Comparison of ENCODE assay signal across 16 cellular contexts in the genomic region with DNA sequence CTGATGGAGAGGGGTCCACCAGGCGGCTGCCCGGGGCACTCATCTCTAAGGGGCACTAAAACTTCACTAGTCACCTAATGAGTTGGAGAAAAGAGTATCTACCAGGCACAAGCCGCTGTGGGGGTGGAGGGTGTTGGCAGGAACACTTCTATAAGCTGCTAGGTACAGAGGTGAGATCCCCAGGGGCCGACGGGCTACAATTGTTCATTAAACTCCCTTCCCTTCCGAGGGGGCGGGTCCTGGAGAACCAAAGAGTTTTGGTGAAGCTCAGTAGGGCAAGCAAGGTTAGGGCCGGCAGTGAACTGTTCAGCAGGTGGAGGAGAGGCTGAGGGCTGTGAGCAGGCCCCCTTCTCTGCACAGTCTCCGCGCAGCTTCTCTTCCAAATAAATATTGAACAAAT.
"Had no signal": no experiment of that assay in that cellular context is flagged by ENCODE, and none has a peak within 500 bp of the region (broad histone marks: within the 10 kb centered on the region; RNA-seq: fewer than 3 reads in every experiment).

No MANE protein-coding gene starts in this region.

- H3K4me1 ChIP-seq: SJSA1 had no signal

- H3K36me3 ChIP-seq: SJSA1 had no signal

- H3K9me3 ChIP-seq: SJSA1 had no signal

- ATAC-seq: K562 had no signal

- H3K4me3 Mint-ChIP-seq: IgD-negative memory B cell had no signal

- FAIRE-seq: HTR-8/SVneo, K562, RCC 7860 had no signal

- H3K9ac ChIP-seq: KMS-11 had no signal

- H3K4me2 ChIP-seq: KMS-11 had no signal

- H3K4me3 ChIP-seq: K562, SJSA1, SK-N-MC had no signal

- H3K27ac ChIP-seq: HL-60, KMS-11, SJSA1, SK-N-MC had no signal

- DNase-seq: MM.1S, NCI-H1092 treated with DMSO at 0.1 percent for 48 hours, NCI-H2029, NCI-H2081 treated with DMSO at 0.1 percent for 48 hours, NCI-H226, NCI-H510A, NCI-H524 treated with DMSO at 0.1 percent for 48 hours, SIG-M5 had no signal

- H3K36me3 Mint-ChIP-seq: IgD-negative memory B cell had no signal
